Comparison of ENCODE assay signal across 1 cellular context in genomic region chr17:40596261-40596919, GRCh38.
TF ChIP-seq lines count a peak whose summit lies in the region.

No MANE protein-coding gene starts in this region.

TF ChIP-seq in HCT116, 20 proteins besides CTCF, POLR2A, EP300 and RAD21 (continued from another document):
- no peak for TF ChIP-seq ZBTB33 (IDR thresholded peaks at IDR 0.05; ENCODE audit: extremely low read depth, insufficient replicate concordance, low read length)
- TF ChIP-seq POLR2AphosphoS5 (IDR thresholded peaks at IDR 0.05; ENCODE audit: low read depth, low read length), result no peak
- no peak for TF ChIP-seq ATF3 (IDR thresholded peaks at IDR 0.05)
- no peak for TF ChIP-seq EGR1 (IDR thresholded peaks at IDR 0.05; ENCODE audit: low read depth)
- no peak for TF ChIP-seq ELF1 (IDR thresholded peaks at IDR 0.05; ENCODE audit: borderline replicate concordance, low read depth)
- TF ChIP-seq FOSL1 (IDR thresholded peaks at IDR 0.05; ENCODE audit: low read depth), result no peak
- no peak for TF ChIP-seq CBX3 (IDR thresholded peaks at IDR 0.05; ENCODE audit: low read depth)
- TF ChIP-seq EZH2 (IDR thresholded peaks at IDR 0.05), result no peak
- no peak for TF ChIP-seq REST (IDR thresholded peaks at IDR 0.05; ENCODE audit: low read depth)
- TF ChIP-seq CEBPB (IDR thresholded peaks at IDR 0.05; ENCODE audit: low read depth), result no peak
- TF ChIP-seq MAX (IDR thresholded peaks at IDR 0.05), result no peak
- TF ChIP-seq ZNF274 (IDR thresholded peaks at IDR 0.05; ENCODE audit: low read depth, low read length), result no peak
- no peak for TF ChIP-seq TCF7L2 (IDR thresholded peaks at IDR 0.05; ENCODE audit: borderline replicate concordance, extremely low read depth, insufficient read depth, insufficient read length)
